1 cellular context compared by ENCODE assay signal in the genomic region with DNA sequence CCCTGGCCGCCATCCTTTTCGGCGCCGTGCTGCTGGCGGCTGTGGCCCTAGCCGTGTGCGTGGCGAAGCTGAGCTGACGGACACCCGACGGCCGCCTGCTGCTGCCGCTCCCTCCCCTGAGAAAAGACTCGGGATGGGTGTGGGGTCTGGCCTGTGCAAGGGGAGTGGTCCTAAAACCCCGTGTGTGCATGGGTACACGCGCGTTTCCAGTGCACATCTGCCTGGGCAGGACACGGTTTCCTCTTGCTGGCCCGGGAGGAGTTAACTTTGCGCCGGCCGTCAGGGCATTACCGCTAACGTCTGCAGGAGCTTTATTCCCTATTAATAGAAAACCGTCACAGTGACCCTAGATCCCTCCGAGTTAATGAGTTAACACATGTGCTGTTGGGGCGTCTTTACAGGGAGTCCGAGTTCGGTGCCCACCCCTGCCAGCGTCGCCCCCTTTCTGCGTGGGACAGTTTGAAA.
TF ChIP-seq lines count a peak whose summit lies in the region.

No MANE protein-coding gene starts in this region.

TF ChIP-seq in A549, 52 proteins besides CTCF, POLR2A, EP300 and RAD21 (continued from another document):
- TF ChIP-seq, protein P1, sequence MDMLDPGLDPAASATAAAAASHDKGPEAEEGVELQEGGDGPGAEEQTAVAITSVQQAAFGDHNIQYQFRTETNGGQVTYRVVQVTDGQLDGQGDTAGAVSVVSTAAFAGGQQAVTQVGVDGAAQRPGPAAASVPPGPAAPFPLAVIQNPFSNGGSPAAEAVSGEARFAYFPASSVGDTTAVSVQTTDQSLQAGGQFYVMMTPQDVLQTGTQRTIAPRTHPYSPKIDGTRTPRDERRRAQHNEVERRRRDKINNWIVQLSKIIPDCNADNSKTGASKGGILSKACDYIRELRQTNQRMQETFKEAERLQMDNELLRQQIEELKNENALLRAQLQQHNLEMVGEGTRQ (IDR thresholded peaks at IDR 0.05): no peak
- TF ChIP-seq ESRRA (IDR thresholded peaks at IDR 0.05; ENCODE audit: borderline replicate concordance, low read length): no peak
- TF ChIP-seq, protein P2, sequence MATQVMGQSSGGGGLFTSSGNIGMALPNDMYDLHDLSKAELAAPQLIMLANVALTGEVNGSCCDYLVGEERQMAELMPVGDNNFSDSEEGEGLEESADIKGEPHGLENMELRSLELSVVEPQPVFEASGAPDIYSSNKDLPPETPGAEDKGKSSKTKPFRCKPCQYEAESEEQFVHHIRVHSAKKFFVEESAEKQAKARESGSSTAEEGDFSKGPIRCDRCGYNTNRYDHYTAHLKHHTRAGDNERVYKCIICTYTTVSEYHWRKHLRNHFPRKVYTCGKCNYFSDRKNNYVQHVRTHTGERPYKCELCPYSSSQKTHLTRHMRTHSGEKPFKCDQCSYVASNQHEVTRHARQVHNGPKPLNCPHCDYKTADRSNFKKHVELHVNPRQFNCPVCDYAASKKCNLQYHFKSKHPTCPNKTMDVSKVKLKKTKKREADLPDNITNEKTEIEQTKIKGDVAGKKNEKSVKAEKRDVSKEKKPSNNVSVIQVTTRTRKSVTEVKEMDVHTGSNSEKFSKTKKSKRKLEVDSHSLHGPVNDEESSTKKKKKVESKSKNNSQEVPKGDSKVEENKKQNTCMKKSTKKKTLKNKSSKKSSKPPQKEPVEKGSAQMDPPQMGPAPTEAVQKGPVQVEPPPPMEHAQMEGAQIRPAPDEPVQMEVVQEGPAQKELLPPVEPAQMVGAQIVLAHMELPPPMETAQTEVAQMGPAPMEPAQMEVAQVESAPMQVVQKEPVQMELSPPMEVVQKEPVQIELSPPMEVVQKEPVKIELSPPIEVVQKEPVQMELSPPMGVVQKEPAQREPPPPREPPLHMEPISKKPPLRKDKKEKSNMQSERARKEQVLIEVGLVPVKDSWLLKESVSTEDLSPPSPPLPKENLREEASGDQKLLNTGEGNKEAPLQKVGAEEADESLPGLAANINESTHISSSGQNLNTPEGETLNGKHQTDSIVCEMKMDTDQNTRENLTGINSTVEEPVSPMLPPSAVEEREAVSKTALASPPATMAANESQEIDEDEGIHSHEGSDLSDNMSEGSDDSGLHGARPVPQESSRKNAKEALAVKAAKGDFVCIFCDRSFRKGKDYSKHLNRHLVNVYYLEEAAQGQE (IDR thresholded peaks at IDR 0.05): no peak
- TF ChIP-seq RNF2 (IDR thresholded peaks at IDR 0.05; ENCODE audit: borderline replicate concordance, low read depth): no peak
- no peak for TF ChIP-seq KDM1A (IDR thresholded peaks at IDR 0.05; ENCODE audit: low read depth)
- TF ChIP-seq ZSCAN20 (CRISPR knock-in tag; IDR thresholded peaks at IDR 0.05): no peak
- no peak for TF ChIP-seq ELK1 (IDR thresholded peaks at IDR 0.05; ENCODE audit: low read depth, low read length)
- no peak for TF ChIP-seq RFX5 (IDR thresholded peaks at IDR 0.05)
